In genomic region chr3:4656646-4657318, GRCh38 we compare ENCODE assay signal across 13 cellular contexts.
"Had no signal": no experiment of that assay in that cellular context is flagged by ENCODE, and none has a peak within 500 bp of the region (broad histone marks: within the 10 kb centered on the region; RNA-seq: fewer than 3 reads in every experiment).

No MANE protein-coding gene starts in this region.

- ATAC-seq: activated CD4-positive, alpha-beta T cell treated with anti-CD3 and anti-CD28 coated beads for 36 hours; activated CD8-positive, alpha-beta T cell treated with anti-CD3 and anti-CD28 coated beads, Interleukin-2, amount 10 ng/mL, durations not matched to agents 7 days and 5 days; stimulated activated memory B cell treated with anti-CD40 and anti-IgM and Interleukin-4, amounts not matched to agents 10 μg/mL and 1 μg/mL and 100 μg/mL, for 72 hours; T-cell had no signal

- H3K9me3 Mint-ChIP-seq: neural crest cell; stimulated activated memory B cell treated with anti-CD40 and anti-IgM and Interleukin-4, amounts not matched to agents 10 μg/mL and 1 μg/mL and 100 μg/mL, for 72 hours; T-cell had no signal

- H3K4me3 Mint-ChIP-seq: activated CD4-positive, alpha-beta T cell treated with anti-CD3 and anti-CD28 coated beads for 36 hours; activated CD8-positive, alpha-beta T cell treated with anti-CD3 and anti-CD28 coated beads, Interleukin-2, amount 10 ng/mL, durations not matched to agents 7 days and 5 days; neural crest cell; stimulated activated memory B cell treated with anti-CD40 and anti-IgM and Interleukin-4, amounts not matched to agents 10 μg/mL and 1 μg/mL and 100 μg/mL, for 72 hours; T-cell had no signal

- DNase-seq: activated CD8-positive, alpha-beta memory T cell treated with anti-CD3 and anti-CD28 coated beads, Interleukin-2, amount 50 U/mL, for 48 hours; activated naive CD4-positive, alpha-beta T cell; stimulated activated CD4-positive, alpha-beta T cell treated with anti-CD3 and anti-CD28 coated beads, Interleukin-1b, Interleukin-23, amount 100 ng/mL, for 48 hours; T-cell had no signal

- H3K27me3 Mint-ChIP-seq: activated CD4-positive, alpha-beta T cell treated with anti-CD3 and anti-CD28 coated beads for 36 hours; stimulated activated memory B cell treated with anti-CD40 and anti-IgM and Interleukin-4, amounts not matched to agents 10 μg/mL and 1 μg/mL and 100 μg/mL, for 72 hours; T-cell had no signal

- H2AFZ ChIP-seq: parathyroid adenoma had no signal

- H3K27me3 ChIP-seq: SJSA1, spleen, transverse colon had no signal

- H3K36me3 ChIP-seq: SJSA1 had no signal

- H3K4me1 Mint-ChIP-seq: activated CD4-positive, alpha-beta T cell treated with anti-CD3 and anti-CD28 coated beads for 36 hours; stimulated activated memory B cell treated with anti-CD40 and anti-IgM and Interleukin-4, amounts not matched to agents 10 μg/mL and 1 μg/mL and 100 μg/mL, for 72 hours; T-cell had no signal

- H3K4me1 ChIP-seq: parathyroid adenoma, SJSA1, transverse colon had no signal

- H3K27ac Mint-ChIP-seq: activated CD4-positive, alpha-beta T cell treated with anti-CD3 and anti-CD28 coated beads for 36 hours; activated CD8-positive, alpha-beta T cell treated with anti-CD3 and anti-CD28 coated beads, Interleukin-2, amount 10 ng/mL, durations not matched to agents 7 days and 5 days; stimulated activated memory B cell treated with anti-CD40 and anti-IgM and Interleukin-4, amounts not matched to agents 10 μg/mL and 1 μg/mL and 100 μg/mL, for 72 hours; T-cell had no signal

- H3K4me3 ChIP-seq: SJSA1, spleen, transverse colon had no signal

- H3K27ac ChIP-seq: parathyroid adenoma, SJSA1, spleen, VCaP had no signal

- H3K9ac ChIP-seq: parathyroid adenoma had no signal

- H3K9me3 ChIP-seq: SJSA1, spleen, transverse colon had no signal
